7 cellular contexts compared by ENCODE assay signal in the genomic region with DNA sequence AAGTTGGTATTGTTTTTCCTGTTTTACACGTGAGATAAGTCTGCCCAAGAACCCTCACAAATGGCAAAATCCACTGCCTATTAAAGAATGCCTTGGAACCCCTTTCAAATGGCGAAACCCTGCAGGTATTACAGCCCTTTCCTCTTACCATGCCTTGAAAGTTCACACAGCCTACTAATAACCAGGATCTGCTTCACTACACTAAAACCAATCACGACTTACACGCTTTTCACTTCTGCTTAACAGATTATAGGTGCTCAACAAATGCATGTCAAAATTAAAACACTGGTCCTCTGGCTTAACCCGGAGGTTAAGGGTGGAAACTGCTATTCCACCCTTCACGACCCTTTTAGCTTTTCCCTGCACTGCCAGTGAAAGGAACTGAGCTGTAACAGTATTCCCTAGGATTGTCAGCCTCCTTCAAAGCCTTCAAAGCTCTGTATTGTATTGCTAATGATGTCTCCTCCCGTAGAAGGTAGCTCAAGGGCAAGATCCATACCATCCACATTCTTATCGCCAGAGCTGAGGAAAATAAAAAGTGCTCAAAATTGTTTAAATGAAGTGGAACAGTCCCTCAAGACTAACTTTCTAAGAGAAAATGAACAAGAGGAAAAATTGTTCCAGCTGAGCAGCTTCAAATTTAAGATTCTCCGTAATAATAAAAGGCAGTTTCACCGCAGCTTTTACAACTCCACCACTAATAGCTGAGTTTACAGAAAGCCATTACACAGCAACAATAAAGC. TPM values are rescaled to one million over a fixed set of nuclear protein-coding genes. Genes with fewer than 3 reads are reported as not detected.
A peak's percentile ranks its signal among the peaks of the same experiment; 100 is the strongest.
DNase-seq lines count a peak whose midpoint lies in the region; ATAC-seq lines count a peak whose summit lies in the region.

No MANE protein-coding gene starts in this region.

- H3K27ac ChIP-seq in ectodermal cell (ENCODE audit: insufficient read depth, low read depth, low read length, poor library complexity, severe bottlenecking) (no peak overlapping the region), muscle layer of duodenum (ENCODE audit: low read length) (peak overlapping the region; percentile 84)

- ATAC-seq in GM18868 (IDR thresholded peaks at IDR 0.05; ENCODE audit: unreplicated experiment) = peak; percentile 33
- ATAC-seq in HG03521 (IDR thresholded peaks at IDR 0.05; ENCODE audit: unreplicated experiment) = no peak

- H3K9me3 ChIP-seq in ectodermal cell (ENCODE audit: control insufficient read depth, low read length) (peaks cover 3% of the 10 kb centered on the region), muscle layer of duodenum (ENCODE audit: control insufficient read depth in 1 of 2, low read length in 2 of 2) (no peaks in the 10 kb centered on the region)

- no peaks in the 10 kb centered on the region for H3K4me1 ChIP-seq in ectodermal cell (ENCODE audit: control insufficient read depth, insufficient read depth, low read length)
- peaks cover 6 to 17% of the 10 kb centered on the region in 2 donors for H3K4me1 ChIP-seq in muscle layer of duodenum (ENCODE audit: control insufficient read depth in 1 of 2, insufficient read depth in 2 of 2, low read length in 2 of 2)

- WGBS in ectodermal cell, 2 experiments = 5 to 6% methylated on average over 8 to 10 of the region's 10 CpGs

- H3K27me3 ChIP-seq in ectodermal cell (ENCODE audit: control insufficient read depth, insufficient read depth, low read length, poor library complexity, severe bottlenecking) = no peaks in the 10 kb centered on the region
- no peaks in the 10 kb centered on the region for H3K27me3 ChIP-seq in muscle layer of duodenum (ENCODE audit: low read depth, low read length)

- DNase-seq in NCI-H748 treated with DMSO at 0.1 percent for 48 hours (lab: John Stamatoyannopoulos, UW) = peak; percentile 51
- no peak for DNase-seq in NCI-H526 treated with DMSO at 0.1 percent for 48 hours (lab: John Stamatoyannopoulos, UW)
- DNase-seq in stimulated activated CD4-positive, alpha-beta T cell treated with anti-CD3 and anti-CD28 coated beads, Interleukin-1b, Interleukin-23, amount 100 ng/mL, for 48 hours = no peak

- H3K4me3 ChIP-seq in ectodermal cell (ENCODE audit: insufficient read depth, low read depth, low read length) (peak overlapping the region; percentile 76), muscle layer of duodenum (ENCODE audit: low read depth in 1 of 2, low read length in 2 of 2) (peak overlapping the region; percentile 87 to 95)

- H3K36me3 ChIP-seq in ectodermal cell (ENCODE audit: control insufficient read depth, insufficient read depth, low read length) (no peaks in the 10 kb centered on the region), muscle layer of duodenum (ENCODE audit: control insufficient read depth in 1 of 2, insufficient read depth in 2 of 2, low read length in 2 of 2) (peaks cover 0 to 5% of the 10 kb centered on the region in 2 donors)

RNA-seq across cellular contexts. Expression of a gene that starts 1.0 kb away (rescaled TPM):
- 18.1 TPM for polyA plus RNA-seq in ectodermal cell (2013, experiment 1 of 4)
- polyA plus RNA-seq in ectodermal cell (2013, experiment 2 of 4) = 15.8 TPM
- polyA plus RNA-seq in ectodermal cell (2013, experiment 3 of 4) = 19.3 TPM
- 19.1 TPM for polyA plus RNA-seq in ectodermal cell (2013, experiment 4 of 4)
